11 cellular contexts compared by ENCODE assay signal in genomic region chr6:104711371-104711770, GRCh38.
DNase-seq lines count a peak whose midpoint lies in the region; ATAC-seq and TF ChIP-seq lines count a peak whose summit lies in the region.
"Had no signal": no experiment of that assay in that cellular context is flagged by ENCODE, and none has a peak within 500 bp of the region (broad histone marks: within the 10 kb centered on the region; RNA-seq: fewer than 3 reads in every experiment).

No MANE protein-coding gene starts in this region.

- H3K23ac ChIP-seq in IMR-90 (ENCODE audit: low read depth, low read length) = no peak overlapping the region

- H3K56ac ChIP-seq in IMR-90 (ENCODE audit: extremely low read depth, insufficient read depth, low read length) = no peak overlapping the region

- H3K9me3 ChIP-seq in IMR-90 (ENCODE audit: control insufficient read depth, insufficient read depth, low read length) (no peaks in the 10 kb centered on the region), Panc1 (ENCODE audit: control insufficient read depth, insufficient read depth, low read depth, low read length) (peaks cover 3% of the 10 kb centered on the region; the same call in 1 of the 2 replicates), gastrocnemius medialis (no peaks in the 10 kb centered on the region), thyroid gland (no peaks in the 10 kb centered on the region)

- no peaks in the 10 kb centered on the region for H3K4me1 ChIP-seq in IMR-90 (ENCODE audit: control insufficient read depth, insufficient read depth, low read length)
- H3K4me1 ChIP-seq in Panc1 (ENCODE audit: control insufficient read depth, insufficient read depth, low read length) = no peaks in the 10 kb centered on the region
- no peaks in the 10 kb centered on the region for H3K4me1 ChIP-seq in gastrocnemius medialis
- H3K4me1 ChIP-seq in thyroid gland = peaks cover 0 to 8% of the 10 kb centered on the region in 2 donors

- H3K27ac ChIP-seq in 22Rv1 = peak overlapping the region; percentile 38
- no peak overlapping the region for H3K27ac ChIP-seq in IMR-90 (ENCODE audit: insufficient read depth, low read length)
- H3K27ac ChIP-seq in Panc1 (ENCODE audit: low read length) = no peak overlapping the region
- no peak overlapping the region for H3K27ac ChIP-seq in gastrocnemius medialis
- no peak overlapping the region for H3K27ac ChIP-seq in thyroid gland

- H3K4me3 ChIP-seq in IMR-90 (ENCODE audit: insufficient read depth, low read depth, low read length) (no peak overlapping the region), Panc1 (ENCODE audit: low read depth in 2 of 2, low read length in 2 of 2) (no peak overlapping the region), fibroblast of pulmonary artery (replicated peaks; ENCODE audit: low read depth, low read length) (no peak overlapping the region), gastrocnemius medialis (no peak overlapping the region), thyroid gland (replicated peaks in 1 of 3) (no peak overlapping the region)

- TF ChIP-seq POLR2A in IMR-90 (IDR thresholded peaks at IDR 0.05; ENCODE audit: low read depth, low read length) = no peak
- no peak for TF ChIP-seq POLR2A in gastrocnemius medialis (IDR thresholded peaks at IDR 0.05)
- no peak for TF ChIP-seq POLR2A in thyroid gland (IDR thresholded peaks at IDR 0.05)

- no peak overlapping the region for H3K9ac ChIP-seq in IMR-90 (ENCODE audit: low read depth, low read length)

- H3K79me1 ChIP-seq in IMR-90 (ENCODE audit: low read depth in 1 of 2, low read length in 2 of 2) = no peaks in the 10 kb centered on the region

- dilution Hi-C loops in IMR-90 (cut with HindIII; ENCODE audit: low sequenced_read_pairs, unreplicated experiment) = no loop called here

- TF ChIP-seq RAD21 in IMR-90 (IDR thresholded peaks at IDR 0.05; ENCODE audit: low read length) = no peak

- no peak overlapping the region for H3K14ac ChIP-seq in IMR-90 (replicated peaks; ENCODE audit: low read depth, low read length)

- H4K20me1 ChIP-seq in IMR-90 (ENCODE audit: insufficient read depth, low read length) = no peaks in the 10 kb centered on the region

- BruUV-seq in IMR-90 (replicated peaks; lab: Mats Ljungman, UMichigan) (no TSS peak), Panc1 (replicated peaks; lab: Mats Ljungman, UMichigan) (no TSS peak)

- H2AK9ac ChIP-seq in IMR-90 (replicated peaks; ENCODE audit: low read depth, low read length, poor library complexity) = no peak overlapping the region

- H4K8ac ChIP-seq in IMR-90 (ENCODE audit: low read depth in 2 of 2, low read length in 2 of 2) = no peak overlapping the region

- no peaks in the 10 kb centered on the region for H3K27me3 ChIP-seq in IMR-90 (ENCODE audit: control insufficient read depth, insufficient read depth, low read length)
- no peaks in the 10 kb centered on the region for H3K27me3 ChIP-seq in Panc1 (ENCODE audit: control insufficient read depth, insufficient read depth, low read length)
- no peaks in the 10 kb centered on the region for H3K27me3 ChIP-seq in gastrocnemius medialis
- H3K27me3 ChIP-seq in thyroid gland = no peaks in the 10 kb centered on the region

- no peak overlapping the region for H4K5ac ChIP-seq in IMR-90 (ENCODE audit: low read depth, low read length)

- POLR2A ChIA-PET in IMR-90 (lab: Charles Lee; ENCODE audit: unreplicated experiment) (no interaction called here), Panc1 (lab: Charles Lee) (no interaction called here)

- H3K36me3 ChIP-seq in IMR-90 (ENCODE audit: control insufficient read depth, insufficient read depth, low read length) = no peaks in the 10 kb centered on the region
- H3K36me3 ChIP-seq in Panc1 (ENCODE audit: control insufficient read depth, insufficient read depth, low read length) = no peaks in the 10 kb centered on the region
- H3K36me3 ChIP-seq in gastrocnemius medialis = no peaks in the 10 kb centered on the region
- H3K36me3 ChIP-seq in thyroid gland = no peaks in the 10 kb centered on the region

- no peak overlapping the region for H3K4me2 ChIP-seq in IMR-90 (ENCODE audit: low read depth, low read length)

- ATAC-seq in IMR-90 (ENCODE audit: low read depth) (peak; percentile 21; the same call in 1 of the 2 replicates), Panc1 (no peak), gastrocnemius medialis (no peak)
- ATAC-seq: natural killer cell treated with Interleukin-12 subunit alpha and Interleukin-12 subunit beta and Interleukin-15 and Interleukin-18, amount 100 ng/mL, for 72 hours had no signal

- H3K9me1 ChIP-seq in IMR-90 (ENCODE audit: insufficient read depth, low read length) = no peaks in the 10 kb centered on the region

- no peak overlapping the region for H2BK20ac ChIP-seq in IMR-90 (ENCODE audit: low read depth, low read length)

- intact Hi-C loops in IMR-90 (cut with micrococcal nuclease) (no loop called here), Panc1 (cut with micrococcal nuclease; ENCODE audit: unreplicated experiment) (no loop called here), gastrocnemius medialis (cut with DNase I; ENCODE audit: low total_unique reads) (no loop called here), thyroid gland (cut with DNase I) (no loop called here)

- H2BK15ac ChIP-seq in IMR-90 (ENCODE audit: low read depth, low read length) = no peak overlapping the region

- no peak overlapping the region for H2AK5ac ChIP-seq in IMR-90 (ENCODE audit: low read depth, low read length)

- H2AFZ ChIP-seq in IMR-90 (replicated peaks; ENCODE audit: low read length, poor library complexity) = no peak overlapping the region

- no peak overlapping the region for H2BK5ac ChIP-seq in IMR-90 (ENCODE audit: low read depth, low read length, poor library complexity, severe bottlenecking)

- no peak overlapping the region for H3K4ac ChIP-seq in IMR-90 (ENCODE audit: low read depth, low read length)

- WGBS in IMR-90 (ENCODE audit: extremely low coverage in 2 of 2, insufficient read length in 1 of 2), 2 experiments = no CpG with 5 or more reads among the region's 4 CpGs
- WGBS in thyroid gland, 2 donors = 41 to 48% methylated on average over 4 of the region's 4 CpGs

- in situ Hi-C loops in IMR-90 (cut with MboI; ENCODE audit: low sequenced_read_pairs) = no loop called here
- in situ Hi-C loops in Panc1 (cut with HindIII; ENCODE audit: low pct_unique_long_range_greater_than_20kb, low sequenced_read_pairs) = no loop called here
- in situ Hi-C loops in gastrocnemius medialis (cut with MboI; ENCODE audit: low sequenced_read_pairs in 4 of 4) = no loop called here

- no peak overlapping the region for H2BK120ac ChIP-seq in IMR-90 (ENCODE audit: low read depth, low read length)

- no peak for TF ChIP-seq CTCF in 22Rv1 (IDR thresholded peaks at IDR 0.05)
- TF ChIP-seq CTCF in IMR-90 (conservative IDR thresholded peaks at IDR 0.05; ENCODE audit: low read depth, low read length) = no peak
- TF ChIP-seq CTCF in Panc1 (IDR thresholded peaks at IDR 0.05) = no peak
- no peak for TF ChIP-seq CTCF in fibroblast of pulmonary artery (IDR thresholded peaks at IDR 0.05; ENCODE audit: low read length, missing control alignments)
- TF ChIP-seq CTCF in gastrocnemius medialis (IDR thresholded peaks at IDR 0.05 in 4 of 5, conservative IDR thresholded peaks at IDR 0.05 in 1 of 5) = no peak
- TF ChIP-seq CTCF in thyroid gland (IDR thresholded peaks at IDR 0.05) = no peak

- no peak overlapping the region for H4K91ac ChIP-seq in IMR-90 (ENCODE audit: insufficient read depth, low read depth, low read length)

- peak; percentile 51 for DNase-seq in IMR-90
- DNase-seq in Panc1 (ENCODE audit: low read depth, low spot score) = peak; percentile 2
- peak; percentile 64 for DNase-seq in fibroblast of pulmonary artery (ENCODE audit: low read depth)
- no peak for DNase-seq in cerebellum (ENCODE audit: low spot score)
- no peak for DNase-seq in gastrocnemius medialis
- no peak for DNase-seq in thyroid gland
- no peak for DNase-seq in amygdala (lab: John Stamatoyannopoulos, UW)
- DNase-seq: effector CD4-positive, alpha-beta T cell; NCI-H446 treated with DMSO at 0.1 percent for 48 hours had no signal

- H3K18ac ChIP-seq in IMR-90 (ENCODE audit: low read depth, low read length) = no peak overlapping the region

- CTCF ChIA-PET in IMR-90 (lab: Yijun Ruan, JAX) = no interaction called here
- CTCF ChIA-PET in Panc1 (lab: Charles Lee) = no interaction called here

TF ChIP-seq in IMR-90, 13 proteins besides CTCF, POLR2A, EP300 and RAD21:
- TF ChIP-seq CHD1 (IDR thresholded peaks at IDR 0.05; ENCODE audit: low read depth, low read length) (no peak), MAZ (IDR thresholded peaks at IDR 0.05; ENCODE audit: borderline replicate concordance, low read depth, low read length) (no peak), BHLHE40 (IDR thresholded peaks at IDR 0.05; ENCODE audit: low read depth, low read length) (no peak), CEBPB (IDR thresholded peaks at IDR 0.05; ENCODE audit: low read depth, low read length) (peak; percentile 53), RFX5 (IDR thresholded peaks at IDR 0.05; ENCODE audit: low read depth, low read length) (no peak), FOS (IDR thresholded peaks at IDR 0.05; ENCODE audit: low read depth, low read length) (no peak), ELK1 (IDR thresholded peaks at IDR 0.05; ENCODE audit: borderline replicate concordance, low read depth, low read length) (no peak), NFE2L2 (IDR thresholded peaks at IDR 0.05; ENCODE audit: low read depth, low read length) (no peak), MXI1 (IDR thresholded peaks at IDR 0.05; ENCODE audit: borderline replicate concordance, low read depth, low read length) (no peak)

Comparison
In these comparisons a context has a peak if more than half of its experiments do, and no peak if none do; other contexts are left out.
1. DNase-seq: peak in IMR-90 (single experiment), Panc1 (single experiment) and fibroblast of pulmonary artery (single experiment); none in cerebellum (single experiment), gastrocnemius medialis (0 of 2), thyroid gland (0 of 2) and amygdala (0 of 56).